Comparison of ENCODE assay signal across 9 cellular contexts in genomic region chr9:79477955-79478751, GRCh38.
A peak's percentile ranks its signal among the peaks of the same experiment; 100 is the strongest.
DNase-seq lines count a peak whose midpoint lies in the region; ATAC-seq and TF ChIP-seq lines count a peak whose summit lies in the region.
"Had no signal": no experiment of that assay in that cellular context is flagged by ENCODE, and none has a peak within 500 bp of the region (broad histone marks: within the 10 kb centered on the region; RNA-seq: fewer than 3 reads in every experiment).

No MANE protein-coding gene starts in this region.

- H3K9me3 ChIP-seq in upper lobe of left lung: no peaks in the 10 kb centered on the region

- no peak overlapping the region for H3K27ac Mint-ChIP-seq in type B pancreatic cell
- H3K27ac Mint-ChIP-seq: IgD-negative memory B cell had no signal

- no peaks in the 10 kb centered on the region for H3K36me3 ChIP-seq in upper lobe of left lung

- H3K27ac ChIP-seq in upper lobe of left lung: no peak overlapping the region

- H3K4me3 ChIP-seq in upper lobe of left lung: no peak overlapping the region

- peak; percentile 2 for DNase-seq in CD1c-positive myeloid dendritic cell (ENCODE audit: extremely low spot score)
- peak; percentile 54 for DNase-seq in HPDE6-E6E7 (ENCODE audit: extremely low spot score)
- DNase-seq in activated CD8-positive, alpha-beta memory T cell treated with anti-CD3 and anti-CD28 coated beads, Interleukin-2, amount 50 U/mL, for 4 hours: peak; percentile 24
- peak; percentile 35 for DNase-seq in iPS DF 19.7 (ENCODE audit: low read depth, low spot score)
- no peak for DNase-seq in type B pancreatic cell (ENCODE audit: extremely low spot score, unreplicated experiment)
- no peak for DNase-seq in upper lobe of left lung
- no peak for DNase-seq in NCI-H1436 (lab: John Stamatoyannopoulos, UW)

- H3K9me3 Mint-ChIP-seq in type B pancreatic cell: no peaks in the 10 kb centered on the region

- peaks cover 12% of the 10 kb centered on the region for H3K27me3 Mint-ChIP-seq in type B pancreatic cell
- H3K27me3 Mint-ChIP-seq: IgD-negative memory B cell had no signal

- H3K36me3 Mint-ChIP-seq in type B pancreatic cell: no peaks in the 10 kb centered on the region
- H3K36me3 Mint-ChIP-seq: IgD-negative memory B cell had no signal

- H3K4me3 Mint-ChIP-seq in type B pancreatic cell: no peak overlapping the region
- H3K4me3 Mint-ChIP-seq: IgD-negative memory B cell had no signal

- peaks cover 23% of the 10 kb centered on the region for H3K4me1 Mint-ChIP-seq in type B pancreatic cell (ENCODE audit: unreplicated experiment)

- ATAC-seq in GM19023 (IDR thresholded peaks at IDR 0.05; ENCODE audit: unreplicated experiment) (peak; percentile 71), upper lobe of left lung (ENCODE audit: low FRiP score in 2 of 2) (no peak)

- H3K27me3 ChIP-seq in upper lobe of left lung: no peaks in the 10 kb centered on the region

- H3K4me1 ChIP-seq in upper lobe of left lung: peaks cover 0 to 14% (median 1%) of the 10 kb centered on the region in 4 donors

- TF ChIP-seq EP300 in upper lobe of left lung (IDR thresholded peaks at IDR 0.05): no peak

- WGBS in upper lobe of left lung, 2 donors: 61 to 65% methylated on average over 5 of the region's 5 CpGs

- peak; percentile 66 for TF ChIP-seq CTCF in type B pancreatic cell (conservative IDR thresholded peaks at IDR 0.05)
- peak in 2 of 6 experiments; percentile 9 for TF ChIP-seq CTCF in upper lobe of left lung (IDR thresholded peaks at IDR 0.05)

- no peak for TF ChIP-seq POLR2A in upper lobe of left lung (IDR thresholded peaks at IDR 0.05)

Comparison
In these comparisons a context has a peak if more than half of its experiments do, and no peak if none do; other contexts are left out.
1. DNase-seq: peak in CD1c-positive myeloid dendritic cell (single experiment), HPDE6-E6E7 (single experiment), activated CD8-positive, alpha-beta memory T cell treated with anti-CD3 and anti-CD28 coated beads, Interleukin-2, amount 50 U/mL, for 4 hours (single experiment) and iPS DF 19.7 (single experiment); none in type B pancreatic cell (single experiment), upper lobe of left lung (0 of 2) and NCI-H1436 (single experiment).